Comparison of ENCODE assay signal across 12 cellular contexts in the genomic region with DNA sequence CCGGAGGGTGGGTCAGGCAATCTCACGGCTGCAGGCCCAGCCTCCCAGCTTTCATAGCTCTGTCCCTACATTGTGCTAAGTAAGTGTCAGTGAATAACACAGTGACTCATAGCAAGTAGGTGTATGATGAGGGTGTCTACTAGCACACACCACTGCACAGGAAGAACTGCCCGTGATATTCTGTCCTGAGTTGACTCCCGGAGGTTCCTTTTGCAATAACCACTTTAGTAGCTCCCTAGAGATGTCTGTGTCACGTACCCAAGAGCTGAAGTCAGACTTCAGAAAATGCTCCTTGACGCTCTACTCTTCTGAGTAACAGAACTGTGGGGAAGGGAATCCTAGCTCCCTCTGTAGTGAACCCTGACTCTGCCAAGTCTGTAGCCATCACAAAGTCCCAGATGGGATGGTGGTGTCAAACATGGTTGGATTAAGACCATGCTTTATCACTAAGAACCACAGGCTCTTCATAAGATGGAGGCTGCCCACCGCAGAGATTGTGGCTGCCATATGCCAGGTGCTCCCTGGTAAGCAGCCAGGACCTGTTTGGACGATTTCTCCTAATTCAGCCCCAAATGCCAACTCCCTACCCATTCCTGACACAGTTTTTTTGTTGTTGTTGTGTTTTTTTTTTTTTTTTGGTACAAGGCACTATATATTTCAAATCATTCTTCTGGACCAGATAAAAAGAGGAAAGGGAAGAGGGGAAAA.
DNase-seq lines count a peak whose midpoint lies in the region; ATAC-seq and TF ChIP-seq lines count a peak whose summit lies in the region.
"Had no signal": no experiment of that assay in that cellular context is flagged by ENCODE, and none has a peak within 500 bp of the region (broad histone marks: within the 10 kb centered on the region; RNA-seq: fewer than 3 reads in every experiment).

No MANE protein-coding gene starts in this region.

- TF ChIP-seq CTCF in heart left ventricle (IDR thresholded peaks at IDR 0.05) (no peak), GM13976 (IDR thresholded peaks at IDR 0.05; ENCODE audit: borderline replicate concordance, control extremely low read depth, extremely low read depth, insufficient read depth, missing control alignments) (no peak), esophagus squamous epithelium (IDR thresholded peaks at IDR 0.05) (no peak)

- H3K4me1 ChIP-seq in ACC112 (ENCODE audit: control insufficient read depth, insufficient read depth, low read length, unreplicated experiment), result peaks cover 24% of the 10 kb centered on the region
- peaks cover 0 to 15% (median 0%) of the 10 kb centered on the region in 12 donors for H3K4me1 ChIP-seq in heart left ventricle
- H3K4me1 ChIP-seq in esophagus squamous epithelium, result no peaks in the 10 kb centered on the region

- in situ Hi-C loops in GM13976 (cut with MboI; ENCODE audit: low sequenced_read_pairs, unreplicated experiment), result no loop called here

- H3K27ac ChIP-seq in ACC112 (ENCODE audit: low read depth, low read length) (peak overlapping the region; percentile 92), heart left ventricle (no peak overlapping the region), esophagus squamous epithelium (no peak overlapping the region)

- TF ChIP-seq POLR2A in heart left ventricle (IDR thresholded peaks at IDR 0.05) (no peak), esophagus squamous epithelium (IDR thresholded peaks at IDR 0.05) (no peak)

- ATAC-seq in GM19463 (IDR thresholded peaks at IDR 0.05; ENCODE audit: unreplicated experiment) (peak; percentile 63), heart left ventricle (peak in 3 of 4 donors; percentile 57 to 91 (median 82))
- ATAC-seq: natural killer cell had no signal

- H3K27me3 ChIP-seq in ACC112 (ENCODE audit: insufficient read depth, low read length) (no peaks in the 10 kb centered on the region), heart left ventricle (peaks cover 0 to 2% (median 0%) of the 10 kb centered on the region in 9 donors), esophagus squamous epithelium (peaks cover 0 to 19% (median 0%) of the 10 kb centered on the region in 4 donors)

- H3K79me2 ChIP-seq in ACC112 (ENCODE audit: control insufficient read depth, insufficient read depth, low read length, unreplicated experiment), result no peaks in the 10 kb centered on the region

- H3K9me3 ChIP-seq in heart left ventricle, result no peaks in the 10 kb centered on the region
- no peaks in the 10 kb centered on the region for H3K9me3 ChIP-seq in esophagus squamous epithelium

- intact Hi-C loops in heart left ventricle (cut with DNase I) (no loop called here), esophagus squamous epithelium (cut with DNase I) (no loop called here)

- H2AFZ ChIP-seq in ACC112 (ENCODE audit: low read length, unreplicated experiment), result peak overlapping the region; percentile 71

- 68 to 73% (median 70%) methylated on average over 8 of the region's 8 CpGs for WGBS in heart left ventricle, 4 donors
- 63 to 66% methylated on average over 8 of the region's 8 CpGs for WGBS in esophagus squamous epithelium, 2 donors

- H3K4me3 ChIP-seq in ACC112 (ENCODE audit: low read depth, low read length) (peak overlapping the region; percentile 32; the same call in 1 of the 2 replicates), heart left ventricle (no peak overlapping the region), esophagus squamous epithelium (no peak overlapping the region)

- no peaks in the 10 kb centered on the region for H3K36me3 ChIP-seq in ACC112 (ENCODE audit: insufficient read depth, low read length)
- no peaks in the 10 kb centered on the region for H3K36me3 ChIP-seq in heart left ventricle
- H3K36me3 ChIP-seq in esophagus squamous epithelium, result no peaks in the 10 kb centered on the region

- DNase-seq in SKM-1 (lab: John Stamatoyannopoulos, UW; ENCODE audit: unreplicated experiment) (peak; percentile 25), heart left ventricle (no peak), GM13976 (ENCODE audit: low spot score) (no peak), ecto neural progenitor cell (ENCODE audit: low spot score) (no peak), esophagus squamous epithelium (lab: John Stamatoyannopoulos, UW) (no peak)
- no peak for DNase-seq in activated CD8-positive, alpha-beta memory T cell treated with anti-CD3 and anti-CD28 coated beads for 24 hours
- DNase-seq: CD4-positive, alpha-beta memory T cell; MV-4-11; natural killer cell; stimulated activated CD4-positive, alpha-beta T cell treated with anti-CD3 and anti-CD28 coated beads, Interleukin-4, amount 100 ng/mL, for 4 hours had no signal
